Comparison of ENCODE assay signal across 1 cellular context in the genomic region with DNA sequence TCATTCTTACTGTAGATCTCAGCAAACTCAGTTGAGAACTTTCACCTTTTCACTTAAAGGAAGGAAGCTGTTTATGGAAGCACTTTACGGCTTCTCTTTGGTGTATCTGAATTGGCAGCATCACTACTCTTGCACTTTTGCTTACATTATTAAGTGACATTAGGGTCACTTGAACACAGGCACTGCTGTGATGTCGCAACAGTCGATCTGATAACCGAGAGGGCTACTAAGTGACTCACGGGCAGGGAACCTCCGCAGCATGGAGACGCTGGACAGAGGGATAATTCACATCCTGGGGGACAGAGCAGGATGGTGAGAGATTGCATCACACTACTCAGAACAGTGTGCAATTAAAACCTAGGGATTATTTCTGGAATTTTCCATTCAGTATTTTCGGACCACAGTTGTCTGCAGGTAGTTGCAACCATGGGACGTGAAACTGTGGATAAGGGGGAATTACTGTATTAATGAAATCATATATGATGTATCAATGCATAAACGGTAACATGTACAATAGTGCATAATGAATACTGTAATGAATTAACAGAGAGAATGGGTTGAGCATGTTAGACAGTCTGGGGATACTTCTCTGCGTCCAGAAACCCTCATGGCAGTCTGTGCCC.
TF ChIP-seq lines count a peak whose summit lies in the region.

No MANE protein-coding gene starts in this region.

TF ChIP-seq in HepG2, 621 proteins besides CTCF, POLR2A, EP300 and RAD21 (continued from another document and continues in another):
- TF ChIP-seq HNF1A (IDR thresholded peaks at IDR 0.05; ENCODE audit: low read depth) (no peak), HNF1A (CRISPR knock-in tag; IDR thresholded peaks at IDR 0.05; ENCODE audit: borderline replicate concordance) (peak; percentile 38; the same call in 1 of the 2 replicates), ATRX (CRISPR knock-in tag; IDR thresholded peaks at IDR 0.05; ENCODE audit: borderline replicate concordance) (no peak), HOXA5 (CRISPR knock-in tag; IDR thresholded peaks at IDR 0.05) (no peak), ZNF263 (CRISPR knock-in tag; IDR thresholded peaks at IDR 0.05) (no peak), PCBP1 (IDR thresholded peaks at IDR 0.05; ENCODE audit: borderline replicate concordance, low read depth, low read length) (no peak), HNF4A (CRISPR knock-in tag; IDR thresholded peaks at IDR 0.05) (no peak), ZNF530 (CRISPR knock-in tag; IDR thresholded peaks at IDR 0.05; ENCODE audit: low read depth) (no peak), NR2F2 (IDR thresholded peaks at IDR 0.05; ENCODE audit: borderline replicate concordance, low read depth) (no peak), ADNP (CRISPR knock-in tag; IDR thresholded peaks at IDR 0.05) (no peak), IKZF4 (CRISPR knock-in tag; IDR thresholded peaks at IDR 0.05; ENCODE audit: borderline replicate concordance, low read depth, not compliant biosample characterization) (no peak), PLRG1 (conservative IDR thresholded peaks at IDR 0.05) (no peak), ZNF616 (CRISPR knock-in tag; IDR thresholded peaks at IDR 0.05; ENCODE audit: low read depth) (no peak), DNMT1 (CRISPR knock-in tag; IDR thresholded peaks at IDR 0.05) (no peak), IRF9 (CRISPR knock-in tag; IDR thresholded peaks at IDR 0.05; ENCODE audit: borderline replicate concordance) (no peak; the same call in 1 of the 2 replicates), SALL1 (CRISPR knock-in tag; IDR thresholded peaks at IDR 0.05) (peak; percentile 69), ZBTB1 (CRISPR knock-in tag; IDR thresholded peaks at IDR 0.05; ENCODE audit: borderline replicate concordance) (no peak), DMAP1 (CRISPR knock-in tag; IDR thresholded peaks at IDR 0.05) (no peak), TSC22D2 (CRISPR knock-in tag; IDR thresholded peaks at IDR 0.05; ENCODE audit: borderline replicate concordance) (no peak), ZHX1 (CRISPR knock-in tag; IDR thresholded peaks at IDR 0.05; ENCODE audit: low read depth) (no peak), ZNF572 (CRISPR knock-in tag; IDR thresholded peaks at IDR 0.05) (no peak), BRD4 (CRISPR knock-in tag; IDR thresholded peaks at IDR 0.05) (no peak), CBX2 (IDR thresholded peaks at IDR 0.05; ENCODE audit: low read depth, low read length) (no peak), CBX2 (CRISPR knock-in tag; IDR thresholded peaks at IDR 0.05; ENCODE audit: low read depth) (no peak)
- TF ChIP-seq, protein P1, sequence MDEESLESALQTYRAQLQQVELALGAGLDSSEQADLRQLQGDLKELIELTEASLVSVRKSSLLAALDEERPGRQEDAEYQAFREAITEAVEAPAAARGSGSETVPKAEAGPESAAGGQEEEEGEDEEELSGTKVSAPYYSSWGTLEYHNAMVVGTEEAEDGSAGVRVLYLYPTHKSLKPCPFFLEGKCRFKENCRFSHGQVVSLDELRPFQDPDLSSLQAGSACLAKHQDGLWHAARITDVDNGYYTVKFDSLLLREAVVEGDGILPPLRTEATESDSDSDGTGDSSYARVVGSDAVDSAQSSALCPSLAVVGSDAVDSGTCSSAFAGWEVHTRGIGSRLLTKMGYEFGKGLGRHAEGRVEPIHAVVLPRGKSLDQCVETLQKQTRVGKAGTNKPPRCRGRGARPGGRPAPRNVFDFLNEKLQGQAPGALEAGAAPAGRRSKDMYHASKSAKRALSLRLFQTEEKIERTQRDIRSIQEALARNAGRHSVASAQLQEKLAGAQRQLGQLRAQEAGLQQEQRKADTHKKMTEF (CRISPR knock-in tag; IDR thresholded peaks at IDR 0.05) = peak; percentile 61
- TF ChIP-seq, protein P2, sequence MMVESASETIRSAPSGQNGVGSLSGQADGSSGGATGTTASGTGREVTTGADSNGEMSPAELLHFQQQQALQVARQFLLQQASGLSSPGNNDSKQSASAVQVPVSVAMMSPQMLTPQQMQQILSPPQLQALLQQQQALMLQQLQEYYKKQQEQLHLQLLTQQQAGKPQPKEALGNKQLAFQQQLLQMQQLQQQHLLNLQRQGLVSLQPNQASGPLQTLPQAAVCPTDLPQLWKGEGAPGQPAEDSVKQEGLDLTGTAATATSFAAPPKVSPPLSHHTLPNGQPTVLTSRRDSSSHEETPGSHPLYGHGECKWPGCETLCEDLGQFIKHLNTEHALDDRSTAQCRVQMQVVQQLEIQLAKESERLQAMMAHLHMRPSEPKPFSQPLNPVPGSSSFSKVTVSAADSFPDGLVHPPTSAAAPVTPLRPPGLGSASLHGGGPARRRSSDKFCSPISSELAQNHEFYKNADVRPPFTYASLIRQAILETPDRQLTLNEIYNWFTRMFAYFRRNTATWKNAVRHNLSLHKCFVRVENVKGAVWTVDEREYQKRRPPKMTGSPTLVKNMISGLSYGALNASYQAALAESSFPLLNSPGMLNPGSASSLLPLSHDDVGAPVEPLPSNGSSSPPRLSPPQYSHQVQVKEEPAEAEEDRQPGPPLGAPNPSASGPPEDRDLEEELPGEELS (CRISPR knock-in tag; IDR thresholded peaks at IDR 0.05) = peak; percentile 63
- TF ChIP-seq, protein P3, sequence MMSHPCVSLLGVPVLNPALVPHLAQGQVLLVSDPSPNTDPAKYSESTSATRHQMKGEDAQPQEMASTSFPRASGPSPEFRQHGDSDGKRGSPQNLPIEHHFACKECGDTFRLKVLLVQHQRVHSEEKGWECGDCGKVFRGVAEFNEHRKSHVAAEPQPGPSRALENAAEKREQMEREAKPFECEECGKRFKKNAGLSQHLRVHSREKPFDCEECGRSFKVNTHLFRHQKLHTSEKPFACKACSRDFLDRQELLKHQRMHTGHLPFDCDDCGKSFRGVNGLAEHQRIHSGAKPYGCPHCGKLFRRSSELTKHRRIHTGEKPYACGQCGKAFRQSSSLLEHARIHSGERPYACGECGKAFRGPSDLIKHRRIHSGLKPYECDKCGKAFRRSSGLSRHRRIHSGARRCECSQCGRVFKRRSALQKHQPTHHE (CRISPR knock-in tag; IDR thresholded peaks at IDR 0.05; ENCODE audit: borderline replicate concordance) = no peak
- TF ChIP-seq, protein P4, sequence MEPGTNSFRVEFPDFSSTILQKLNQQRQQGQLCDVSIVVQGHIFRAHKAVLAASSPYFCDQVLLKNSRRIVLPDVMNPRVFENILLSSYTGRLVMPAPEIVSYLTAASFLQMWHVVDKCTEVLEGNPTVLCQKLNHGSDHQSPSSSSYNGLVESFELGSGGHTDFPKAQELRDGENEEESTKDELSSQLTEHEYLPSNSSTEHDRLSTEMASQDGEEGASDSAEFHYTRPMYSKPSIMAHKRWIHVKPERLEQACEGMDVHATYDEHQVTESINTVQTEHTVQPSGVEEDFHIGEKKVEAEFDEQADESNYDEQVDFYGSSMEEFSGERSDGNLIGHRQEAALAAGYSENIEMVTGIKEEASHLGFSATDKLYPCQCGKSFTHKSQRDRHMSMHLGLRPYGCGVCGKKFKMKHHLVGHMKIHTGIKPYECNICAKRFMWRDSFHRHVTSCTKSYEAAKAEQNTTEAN (CRISPR knock-in tag; conservative IDR thresholded peaks at IDR 0.05) = peak; percentile 88
- TF ChIP-seq, protein P5, sequence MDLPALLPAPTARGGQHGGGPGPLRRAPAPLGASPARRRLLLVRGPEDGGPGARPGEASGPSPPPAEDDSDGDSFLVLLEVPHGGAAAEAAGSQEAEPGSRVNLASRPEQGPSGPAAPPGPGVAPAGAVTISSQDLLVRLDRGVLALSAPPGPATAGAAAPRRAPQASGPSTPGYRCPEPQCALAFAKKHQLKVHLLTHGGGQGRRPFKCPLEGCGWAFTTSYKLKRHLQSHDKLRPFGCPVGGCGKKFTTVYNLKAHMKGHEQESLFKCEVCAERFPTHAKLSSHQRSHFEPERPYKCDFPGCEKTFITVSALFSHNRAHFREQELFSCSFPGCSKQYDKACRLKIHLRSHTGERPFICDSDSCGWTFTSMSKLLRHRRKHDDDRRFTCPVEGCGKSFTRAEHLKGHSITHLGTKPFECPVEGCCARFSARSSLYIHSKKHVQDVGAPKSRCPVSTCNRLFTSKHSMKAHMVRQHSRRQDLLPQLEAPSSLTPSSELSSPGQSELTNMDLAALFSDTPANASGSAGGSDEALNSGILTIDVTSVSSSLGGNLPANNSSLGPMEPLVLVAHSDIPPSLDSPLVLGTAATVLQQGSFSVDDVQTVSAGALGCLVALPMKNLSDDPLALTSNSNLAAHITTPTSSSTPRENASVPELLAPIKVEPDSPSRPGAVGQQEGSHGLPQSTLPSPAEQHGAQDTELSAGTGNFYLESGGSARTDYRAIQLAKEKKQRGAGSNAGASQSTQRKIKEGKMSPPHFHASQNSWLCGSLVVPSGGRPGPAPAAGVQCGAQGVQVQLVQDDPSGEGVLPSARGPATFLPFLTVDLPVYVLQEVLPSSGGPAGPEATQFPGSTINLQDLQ (CRISPR knock-in tag; IDR thresholded peaks at IDR 0.05) = no peak
- TF ChIP-seq, protein P6, sequence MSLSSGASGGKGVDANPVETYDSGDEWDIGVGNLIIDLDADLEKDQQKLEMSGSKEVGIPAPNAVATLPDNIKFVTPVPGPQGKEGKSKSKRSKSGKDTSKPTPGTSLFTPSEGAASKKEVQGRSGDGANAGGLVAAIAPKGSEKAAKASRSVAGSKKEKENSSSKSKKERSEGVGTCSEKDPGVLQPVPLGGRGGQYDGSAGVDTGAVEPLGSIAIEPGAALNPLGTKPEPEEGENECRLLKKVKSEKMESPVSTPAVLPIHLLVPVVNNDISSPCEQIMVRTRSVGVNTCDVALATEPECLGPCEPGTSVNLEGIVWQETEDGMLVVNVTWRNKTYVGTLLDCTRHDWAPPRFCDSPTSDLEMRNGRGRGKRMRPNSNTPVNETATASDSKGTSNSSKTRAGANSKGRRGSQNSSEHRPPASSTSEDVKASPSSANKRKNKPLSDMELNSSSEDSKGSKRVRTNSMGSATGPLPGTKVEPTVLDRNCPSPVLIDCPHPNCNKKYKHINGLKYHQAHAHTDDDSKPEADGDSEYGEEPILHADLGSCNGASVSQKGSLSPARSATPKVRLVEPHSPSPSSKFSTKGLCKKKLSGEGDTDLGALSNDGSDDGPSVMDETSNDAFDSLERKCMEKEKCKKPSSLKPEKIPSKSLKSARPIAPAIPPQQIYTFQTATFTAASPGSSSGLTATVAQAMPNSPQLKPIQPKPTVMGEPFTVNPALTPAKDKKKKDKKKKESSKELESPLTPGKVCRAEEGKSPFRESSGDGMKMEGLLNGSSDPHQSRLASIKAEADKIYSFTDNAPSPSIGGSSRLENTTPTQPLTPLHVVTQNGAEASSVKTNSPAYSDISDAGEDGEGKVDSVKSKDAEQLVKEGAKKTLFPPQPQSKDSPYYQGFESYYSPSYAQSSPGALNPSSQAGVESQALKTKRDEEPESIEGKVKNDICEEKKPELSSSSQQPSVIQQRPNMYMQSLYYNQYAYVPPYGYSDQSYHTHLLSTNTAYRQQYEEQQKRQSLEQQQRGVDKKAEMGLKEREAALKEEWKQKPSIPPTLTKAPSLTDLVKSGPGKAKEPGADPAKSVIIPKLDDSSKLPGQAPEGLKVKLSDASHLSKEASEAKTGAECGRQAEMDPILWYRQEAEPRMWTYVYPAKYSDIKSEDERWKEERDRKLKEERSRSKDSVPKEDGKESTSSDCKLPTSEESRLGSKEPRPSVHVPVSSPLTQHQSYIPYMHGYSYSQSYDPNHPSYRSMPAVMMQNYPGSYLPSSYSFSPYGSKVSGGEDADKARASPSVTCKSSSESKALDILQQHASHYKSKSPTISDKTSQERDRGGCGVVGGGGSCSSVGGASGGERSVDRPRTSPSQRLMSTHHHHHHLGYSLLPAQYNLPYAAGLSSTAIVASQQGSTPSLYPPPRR (CRISPR knock-in tag; IDR thresholded peaks at IDR 0.05; ENCODE audit: borderline replicate concordance) = peak; percentile 51; the same call in 1 of the 2 replicates
